Comparison of ENCODE assay signal across 8 cellular contexts in genomic region chr18:21740474-21740723, GRCh38. TPM values are rescaled to one million over a fixed set of nuclear protein-coding genes. Genes with fewer than 3 reads are reported as not detected.
DNase-seq lines count a peak whose midpoint lies in the region; TF ChIP-seq lines count a peak whose summit lies in the region.

No MANE protein-coding gene starts in this region.

- H3K27ac Mint-ChIP-seq in HFFc6 (peak overlapping the region; percentile 98), glutamatergic neuron (ENCODE audit: unreplicated experiment) (peak overlapping the region; percentile 80)

- H3K27me3 Mint-ChIP-seq in HFFc6 (ENCODE audit: insufficient read depth) (peaks cover 3% of the 10 kb centered on the region; the same call in 1 of the 2 replicates), glutamatergic neuron (ENCODE audit: unreplicated experiment) (peaks cover 17% of the 10 kb centered on the region)

- peaks cover 44% of the 10 kb centered on the region for H3K4me1 Mint-ChIP-seq in HFFc6 (ENCODE audit: low read depth)
- peaks cover 16% of the 10 kb centered on the region for H3K4me1 Mint-ChIP-seq in glutamatergic neuron (ENCODE audit: low read depth, unreplicated experiment)

- peak; percentile 81 for DNase-seq in NCI-H2081 treated with DMSO at 0.1 percent for 48 hours (lab: John Stamatoyannopoulos, UW)
- no peak for DNase-seq in NCI-H2081 (lab: John Stamatoyannopoulos, UW)
- DNase-seq in HFFc6, result peak; percentile 94
- peak; percentile 86 for DNase-seq in NCI-H510A treated with DMSO at 0.1 percent for 48 hours (lab: John Stamatoyannopoulos, UW)
- DNase-seq in activated effector memory CD4-positive, alpha-beta T cell treated with anti-CD3 and anti-CD28 coated beads, Interleukin-2, amount 50 U/mL, for 16 hours, result peak; percentile 100
- no peak for DNase-seq in glutamatergic neuron
- peak; percentile 98 to 100 (median 99) for DNase-seq in posterior cingulate gyrus
- no peak for DNase-seq in NCI-H2029 treated with DMSO at 0.1 percent for 48 hours (lab: John Stamatoyannopoulos, UW)

- H3K36me3 Mint-ChIP-seq in HFFc6 (ENCODE audit: low read depth), result peaks cover 32% of the 10 kb centered on the region
- peaks cover 11% of the 10 kb centered on the region for H3K36me3 Mint-ChIP-seq in glutamatergic neuron (ENCODE audit: unreplicated experiment)

- peak overlapping the region; percentile 95 for H3K4me3 Mint-ChIP-seq in HFFc6
- peak overlapping the region; percentile 85 for H3K4me3 Mint-ChIP-seq in glutamatergic neuron (ENCODE audit: unreplicated experiment)

- H3K9me3 Mint-ChIP-seq in HFFc6 (peaks cover 18% of the 10 kb centered on the region), glutamatergic neuron (ENCODE audit: unreplicated experiment) (peaks cover 18% of the 10 kb centered on the region)

- intact Hi-C loops in posterior cingulate gyrus (cut with DNase I), result loop anchor here (2.0 to 10.0 kb wide), 4 partner anchors 36 to 140 kb away; partner anchors contain the start of genes ABHD3 and ESCO1

- TF ChIP-seq CTCF in HFFc6 (IDR thresholded peaks at IDR 0.05) (no peak), glutamatergic neuron (IDR thresholded peaks at IDR 0.05; ENCODE audit: partially characterized antibody, unreplicated experiment) (no peak)

RNA-seq across cellular contexts. Expression of gene MIB1, which starts 0.2 kb away (rescaled TPM):
- total RNA-seq in HFFc6 (2021; fragmentation: NEBNext Ultra II Directional; extraction: Animal tissue kit (Norgen Biotek cat#: 25700)), result 10 to 100 TPM; 29.5 to 31.5 (median 30.5) TPM
- total RNA-seq in glutamatergic neuron (ENCODE audit: unreplicated experiment), result 228 TPM

RNA-seq across cellular contexts. Expression of gene ABHD3, which starts 35.8 kb away (rescaled TPM):
- 1 to 10 TPM; 2.8 to 7.2 (median 4.7) TPM for total RNA-seq in HFFc6 (2021; fragmentation: NEBNext Ultra II Directional; extraction: Animal tissue kit (Norgen Biotek cat#: 25700))
- total RNA-seq in glutamatergic neuron (ENCODE audit: unreplicated experiment), result 12.7 TPM

Comparison
In these comparisons a context has a peak if more than half of its experiments do, and no peak if none do; other contexts are left out.
1. DNase-seq: peak in NCI-H2081 treated with DMSO at 0.1 percent for 48 hours (single experiment), HFFc6 (single experiment), NCI-H510A treated with DMSO at 0.1 percent for 48 hours (single experiment), activated effector memory CD4-positive, alpha-beta T cell treated with anti-CD3 and anti-CD28 coated beads, Interleukin-2, amount 50 U/mL, for 16 hours (single experiment) and posterior cingulate gyrus (10 of 10); none in NCI-H2081 (0 of 2), glutamatergic neuron (single experiment) and NCI-H2029 treated with DMSO at 0.1 percent for 48 hours (single experiment).